Comparison of ENCODE assay signal across 1 cellular context in genomic region chr5:129107637-129108036, GRCh38.
TF ChIP-seq lines count a peak whose summit lies in the region.

No MANE protein-coding gene starts in this region.

TF ChIP-seq in HepG2, 621 proteins besides CTCF, POLR2A, EP300 and RAD21:
- no peak for TF ChIP-seq MIER2 (CRISPR knock-in tag; IDR thresholded peaks at IDR 0.05)
- TF ChIP-seq CSRNP1 (CRISPR knock-in tag; IDR thresholded peaks at IDR 0.05) = no peak
- TF ChIP-seq MAFF (IDR thresholded peaks at IDR 0.05; ENCODE audit: low read depth, low read length) = no peak
- TF ChIP-seq ZSCAN31 (CRISPR knock-in tag; IDR thresholded peaks at IDR 0.05; ENCODE audit: low read depth) = no peak
- TF ChIP-seq PLSCR1 (CRISPR knock-in tag; IDR thresholded peaks at IDR 0.05; ENCODE audit: borderline replicate concordance) = no peak
- TF ChIP-seq KDM5A (IDR thresholded peaks at IDR 0.05; ENCODE audit: borderline replicate concordance, low read length) = no peak
- TF ChIP-seq ZNF430 (CRISPR knock-in tag; IDR thresholded peaks at IDR 0.05) = no peak
- TF ChIP-seq SAP130 (CRISPR knock-in tag; IDR thresholded peaks at IDR 0.05; ENCODE audit: low read depth) = no peak
- no peak for TF ChIP-seq MIXL1 (CRISPR knock-in tag; IDR thresholded peaks at IDR 0.05)
- TF ChIP-seq ZNF17 (CRISPR knock-in tag; IDR thresholded peaks at IDR 0.05) = no peak
- TF ChIP-seq ZBTB34 (CRISPR knock-in tag; IDR thresholded peaks at IDR 0.05) = no peak
- TF ChIP-seq MED13 (CRISPR knock-in tag; IDR thresholded peaks at IDR 0.05) = no peak
- no peak for TF ChIP-seq MEF2D (CRISPR knock-in tag; IDR thresholded peaks at IDR 0.05)
- no peak for TF ChIP-seq ZNF775 (CRISPR knock-in tag; IDR thresholded peaks at IDR 0.05; ENCODE audit: borderline replicate concordance)
- no peak for TF ChIP-seq ZNF883 (CRISPR knock-in tag; IDR thresholded peaks at IDR 0.05; ENCODE audit: not compliant biosample characterization)
- no peak for TF ChIP-seq CREM (IDR thresholded peaks at IDR 0.05)
- no peak for TF ChIP-seq CREM (CRISPR knock-in tag; IDR thresholded peaks at IDR 0.05)
- no peak for TF ChIP-seq ATRX (CRISPR knock-in tag; IDR thresholded peaks at IDR 0.05; ENCODE audit: borderline replicate concordance)
- TF ChIP-seq ZNF841 (CRISPR knock-in tag; IDR thresholded peaks at IDR 0.05; ENCODE audit: borderline replicate concordance) = no peak
- no peak for TF ChIP-seq ELF1 (CRISPR knock-in tag; IDR thresholded peaks at IDR 0.05)
- no peak for TF ChIP-seq SKI (IDR thresholded peaks at IDR 0.05; ENCODE audit: partially characterized antibody)
